ENCODE assay signal across 23 cellular contexts in genomic region chrX:77779695-77780094, GRCh38. TPM values are rescaled to one million over a fixed set of nuclear protein-coding genes. Genes with fewer than 3 reads are reported as not detected.
DNase-seq lines count a peak whose midpoint lies in the region; ATAC-seq, FAIRE-seq and TF ChIP-seq lines count a peak whose summit lies in the region.
"Had no signal": no experiment of that assay in that cellular context is flagged by ENCODE, and none has a peak within 500 bp of the region (broad histone marks: within the 10 kb centered on the region; RNA-seq: fewer than 3 reads in every experiment).

No MANE protein-coding gene starts in this region.

- peaks cover 24% of the 10 kb centered on the region for H3K36me3 Mint-ChIP-seq in CD4-positive, alpha-beta T cell (ENCODE audit: low read depth)
- H3K36me3 Mint-ChIP-seq in astrocyte (ENCODE audit: low read depth, unreplicated experiment), result no peaks in the 10 kb centered on the region

- no peak overlapping the region for H3K27ac ChIP-seq in CD4-positive, alpha-beta T cell (ENCODE audit: low read depth, low read length)
- H3K27ac ChIP-seq in astrocyte (ENCODE audit: low read depth, low read length), result no peak overlapping the region
- H3K27ac ChIP-seq: adrenal gland, foreskin keratinocyte had no signal

- CTCF ChIA-PET in CD4-positive, alpha-beta T cell (lab: Charles Lee), result no interaction called here

- no peak for ATAC-seq in CD4-positive, alpha-beta T cell (ENCODE audit: poor library complexity)
- ATAC-seq in HG03571 (IDR thresholded peaks at IDR 0.05; ENCODE audit: unreplicated experiment) (peak; percentile 51), GM21381 (IDR thresholded peaks at IDR 0.05; ENCODE audit: unreplicated experiment) (no peak)
- ATAC-seq: foreskin keratinocyte had no signal

- H3K4me1 Mint-ChIP-seq in CD4-positive, alpha-beta T cell (ENCODE audit: low read depth), result peaks cover 60% of the 10 kb centered on the region
- peaks cover 15% of the 10 kb centered on the region for H3K4me1 Mint-ChIP-seq in astrocyte (ENCODE audit: low read depth, unreplicated experiment)

- H3K4me3 ChIP-seq in astrocyte (ENCODE audit: insufficient read depth, low read depth, low read length), result no peak overlapping the region
- H3K4me3 ChIP-seq: adrenal gland, cardiac muscle cell, spleen had no signal

- H3K9me3 Mint-ChIP-seq in CD4-positive, alpha-beta T cell, result no peaks in the 10 kb centered on the region
- H3K9me3 Mint-ChIP-seq in astrocyte (ENCODE audit: unreplicated experiment), result no peaks in the 10 kb centered on the region
- H3K9me3 Mint-ChIP-seq: IgD-negative memory B cell; T-helper 1 cell treated with Interleukin-12 subunit alpha and Interleukin-12 subunit beta and Interleukin-4 antibody, amounts not matched to agents 30 μg/mL and 1 μg/mL, for 36 hours; type B pancreatic cell had no signal

- H3K27me3 Mint-ChIP-seq in CD4-positive, alpha-beta T cell, result no peaks in the 10 kb centered on the region
- no peaks in the 10 kb centered on the region for H3K27me3 Mint-ChIP-seq in astrocyte (ENCODE audit: low read depth, unreplicated experiment)
- H3K27me3 Mint-ChIP-seq: IgD-negative memory B cell, type B pancreatic cell had no signal

- peaks cover 86% of the 10 kb centered on the region for H4K20me1 ChIP-seq in astrocyte (ENCODE audit: insufficient read depth, low read length)

- no peaks in the 10 kb centered on the region for H3K36me3 ChIP-seq in astrocyte (ENCODE audit: insufficient read depth, low read length)
- H3K36me3 ChIP-seq: adrenal gland, cardiac muscle cell, spleen had no signal

- no peak for TF ChIP-seq CTCF in CD4-positive, alpha-beta T cell (IDR thresholded peaks at IDR 0.05)
- TF ChIP-seq CTCF in GM13976 (IDR thresholded peaks at IDR 0.05; ENCODE audit: borderline replicate concordance, control extremely low read depth, extremely low read depth, insufficient read depth, missing control alignments) (no peak), astrocyte (IDR thresholded peaks at IDR 0.05; ENCODE audit: insufficient read depth, low read depth, low read length) (no peak)

- no peak overlapping the region for H2AFZ ChIP-seq in astrocyte (ENCODE audit: low read depth, low read length)

- POLR2A ChIA-PET in CD4-positive, alpha-beta T cell (lab: Charles Lee), result no interaction called here

- peak; percentile 54 for FAIRE-seq in astrocyte (lab: Jason Lieb, UNC)
- FAIRE-seq: islet of Langerhans had no signal

- DNase-seq in CD4-positive, alpha-beta T cell, result no peak
- DNase-seq in GM13976 (ENCODE audit: low spot score) (peak; percentile 21), astrocyte (ENCODE audit: low read depth) (no peak), germinal center (ENCODE audit: low spot score) (no peak), NCI-H526 treated with DMSO at 0.1 percent for 48 hours (lab: John Stamatoyannopoulos, UW) (no peak), DMS79 treated with DMSO at 0.1 percent for 48 hours (lab: John Stamatoyannopoulos, UW) (no peak)
- DNase-seq: activated CD4-positive, CD25-positive, alpha-beta regulatory T cell; adrenal gland; DMS79; foreskin keratinocyte; hippocampal formation; NCI-H187; NCI-H2227 treated with DMSO at 0.1 percent for 48 hours; SIG-M5; spleen; stimulated activated CD4-positive, alpha-beta T cell treated with anti-CD3 and anti-CD28 coated beads, Interleukin-4, amount 100 ng/mL, for 24 hours had no signal

- in situ Hi-C loops in GM13976 (cut with MboI; ENCODE audit: low sequenced_read_pairs, unreplicated experiment), result no loop called here

- intact Hi-C loops in CD4-positive, alpha-beta T cell (cut with DNase I, micrococcal nuclease), result loop anchor here (10.0 kb wide), 3 partner anchors 45 to 325 kb away; partner anchors contain the start of gene PGK1 (in 1 of the 2)

- H3K9me3 ChIP-seq in CD4-positive, alpha-beta T cell (ENCODE audit: control insufficient read depth, low read length), result no peaks in the 10 kb centered on the region
- H3K9me3 ChIP-seq in astrocyte (ENCODE audit: insufficient read depth, low read depth, low read length), result no peaks in the 10 kb centered on the region
- H3K9me3 ChIP-seq: adrenal gland, spleen had no signal

- no peaks in the 10 kb centered on the region for H3K27me3 ChIP-seq in CD4-positive, alpha-beta T cell (ENCODE audit: control insufficient read depth, insufficient read depth, low read length)
- H3K27me3 ChIP-seq in astrocyte (ENCODE audit: insufficient read depth, low read length), result no peaks in the 10 kb centered on the region
- H3K27me3 ChIP-seq: adrenal gland, cardiac muscle cell, foreskin keratinocyte, spleen had no signal

- H3K4me1 ChIP-seq in astrocyte (ENCODE audit: insufficient read depth, low read length), result peaks cover 5% of the 10 kb centered on the region
- H3K4me1 ChIP-seq: foreskin keratinocyte had no signal

- peaks cover 95% of the 10 kb centered on the region for H3K79me2 ChIP-seq in astrocyte (ENCODE audit: insufficient read depth, low read length)

- no peak overlapping the region for H3K4me2 ChIP-seq in astrocyte (ENCODE audit: low read length)

- peak overlapping the region; percentile 69 for H3K27ac Mint-ChIP-seq in CD4-positive, alpha-beta T cell
- H3K27ac Mint-ChIP-seq in astrocyte (ENCODE audit: unreplicated experiment), result no peak overlapping the region
- H3K27ac Mint-ChIP-seq: T-helper 1 cell treated with Interleukin-12 subunit alpha and Interleukin-12 subunit beta and Interleukin-4 antibody, amounts not matched to agents 30 μg/mL and 1 μg/mL, for 36 hours; type B pancreatic cell had no signal

- H3K4me3 Mint-ChIP-seq in CD4-positive, alpha-beta T cell, result peak overlapping the region; percentile 8
- H3K4me3 Mint-ChIP-seq in astrocyte (ENCODE audit: unreplicated experiment), result no peak overlapping the region
- H3K4me3 Mint-ChIP-seq: T-helper 1 cell treated with Interleukin-12 subunit alpha and Interleukin-12 subunit beta and Interleukin-4 antibody, amounts not matched to agents 30 μg/mL and 1 μg/mL, for 36 hours; type B pancreatic cell had no signal

- H3K9ac ChIP-seq in astrocyte (ENCODE audit: low read length), result no peak overlapping the region

RNA-seq across cellular contexts. Expression of gene ATRX, which starts 6.3 kb away (rescaled TPM):
- 10 to 100 TPM; 72.7 to 79.5 TPM for total RNA-seq in CD4-positive, alpha-beta T cell
- total RNA-seq in astrocyte, result 99.6 and 106 TPM in 2 replicates
